In genomic region chr3:79878697-79879096, GRCh38 we compare ENCODE assay signal across 31 cellular contexts.
"Had no signal": no experiment of that assay in that cellular context is flagged by ENCODE, and none has a peak within 500 bp of the region (broad histone marks: within the 10 kb centered on the region; RNA-seq: fewer than 3 reads in every experiment).

No MANE protein-coding gene starts in this region.

- DNase-seq: kidney glomerular epithelial cell; left cardiac atrium; lower lobe of right lung; mammary epithelial cell; mesenchymal stem cell; naive B cell; natural killer cell; nephron progenitor cell; occipital lobe; right lobe of liver; stimulated activated CD4-positive, alpha-beta T cell treated with anti-CD3 and anti-CD28 coated beads, Interleukin-1b, Interleukin-23, amount 100 ng/mL, for 48 hours; stimulated activated CD4-positive, alpha-beta T cell treated with anti-CD3 and anti-CD28 coated beads, Interleukin-2, amount 100 ng/mL, for 48 hours; stimulated activated CD4-positive, alpha-beta T cell treated with anti-CD3 and anti-CD28 coated beads, Interleukin-4, amount 100 ng/mL, for 4 hours; stimulated activated CD8-positive, alpha-beta memory T cell treated with anti-CD3 and anti-CD28 coated beads, Interleukin-4, amount 100 ng/mL, for 48 hours; stimulated activated naive CD4-positive, alpha-beta T cell treated with Interleukin-2 at 50 U/mL for 16 hours; stimulated activated naive CD8-positive, alpha-beta T cell treated with anti-CD3 and anti-CD28 coated beads, Interleukin-15, amount 100 ng/mL, for 72 hours; substantia nigra; uterus had no signal

- H3K4me1 ChIP-seq: lower lobe of right lung, neural progenitor cell, parathyroid adenoma, right atrium auricular region, right lobe of liver, tibial nerve, uterus had no signal

- H3K27me3 Mint-ChIP-seq: naive B cell; progenitor cell of endocrine pancreas; stimulated activated memory B cell treated with anti-CD40 and anti-IgM and Interleukin-4, amounts not matched to agents 10 μg/mL and 1 μg/mL and 100 μg/mL, for 72 hours; stimulated activated naive CD8-positive, alpha-beta T cell treated with anti-CD3 and anti-CD28 coated beads, Interleukin-15, amount 100 ng/mL, for 72 hours; type B pancreatic cell had no signal

- H3K9ac ChIP-seq: neural progenitor cell, parathyroid adenoma had no signal

- H3K36me3 ChIP-seq: lower lobe of right lung, neural progenitor cell, neutrophil, right atrium auricular region, right lobe of liver, tibial nerve, uterus had no signal

- ATAC-seq: left cardiac atrium; left lobe of liver; lower lobe of right lung; natural killer cell; right lobe of liver; stimulated activated memory B cell treated with anti-CD40 and anti-IgM and Interleukin-4, amounts not matched to agents 10 μg/mL and 1 μg/mL and 100 μg/mL, for 72 hours; stimulated activated naive CD8-positive, alpha-beta T cell treated with anti-CD3 and anti-CD28 coated beads, Interleukin-15, amount 100 ng/mL, for 72 hours had no signal

- H3K4me3 Mint-ChIP-seq: mesothelial cell of epicardium; naive B cell; natural killer cell; nephron progenitor cell; neural progenitor cell; stimulated activated memory B cell treated with anti-CD40 and anti-IgM and Interleukin-4, amounts not matched to agents 10 μg/mL and 1 μg/mL and 100 μg/mL, for 72 hours; stimulated activated naive CD8-positive, alpha-beta T cell treated with anti-CD3 and anti-CD28 coated beads, Interleukin-15, amount 100 ng/mL, for 72 hours; type B pancreatic cell had no signal

- H3K9me3 Mint-ChIP-seq: nephron progenitor cell, type B pancreatic cell had no signal

- H3K79me2 ChIP-seq: hepatocyte, parathyroid adenoma had no signal

- H3K4me3 ChIP-seq: hepatocyte, lower lobe of right lung, neural progenitor cell, right atrium auricular region, right lobe of liver, smooth muscle cell, tibial nerve, uterus had no signal

- FAIRE-seq: keratinocyte had no signal

- H3K27me3 ChIP-seq: hepatocyte, neural progenitor cell, neutrophil, right atrium auricular region, right lobe of liver, tibial nerve, uterus had no signal

- H3K4me2 ChIP-seq: hepatocyte, neural progenitor cell, smooth muscle cell had no signal

- H3K27ac Mint-ChIP-seq: mesothelial cell of epicardium; natural killer cell; nephron progenitor cell; neural progenitor cell; progenitor cell of endocrine pancreas; stimulated activated memory B cell treated with anti-CD40 and anti-IgM and Interleukin-4, amounts not matched to agents 10 μg/mL and 1 μg/mL and 100 μg/mL, for 72 hours; stimulated activated naive CD8-positive, alpha-beta T cell treated with anti-CD3 and anti-CD28 coated beads, Interleukin-15, amount 100 ng/mL, for 72 hours; type B pancreatic cell had no signal

- H3K36me3 Mint-ChIP-seq: mesothelial cell of epicardium; naive B cell; neural progenitor cell; stimulated activated memory B cell treated with anti-CD40 and anti-IgM and Interleukin-4, amounts not matched to agents 10 μg/mL and 1 μg/mL and 100 μg/mL, for 72 hours; type B pancreatic cell had no signal

- H3K9me3 ChIP-seq: lower lobe of right lung, neutrophil, right atrium auricular region, right lobe of liver, uterus had no signal

- H3K4me1 Mint-ChIP-seq: naive B cell; natural killer cell; neural progenitor cell; stimulated activated memory B cell treated with anti-CD40 and anti-IgM and Interleukin-4, amounts not matched to agents 10 μg/mL and 1 μg/mL and 100 μg/mL, for 72 hours; stimulated activated naive CD8-positive, alpha-beta T cell treated with anti-CD3 and anti-CD28 coated beads, Interleukin-15, amount 100 ng/mL, for 72 hours had no signal

- H2AFZ ChIP-seq: hepatocyte, neural progenitor cell, parathyroid adenoma had no signal

- H3K27ac ChIP-seq: hepatocyte, lower lobe of right lung, neural progenitor cell, neutrophil, parathyroid adenoma, right atrium auricular region, right lobe of liver, tibial nerve, uterus had no signal
